ENCODE assay signal across 8 cellular contexts in the genomic region with DNA sequence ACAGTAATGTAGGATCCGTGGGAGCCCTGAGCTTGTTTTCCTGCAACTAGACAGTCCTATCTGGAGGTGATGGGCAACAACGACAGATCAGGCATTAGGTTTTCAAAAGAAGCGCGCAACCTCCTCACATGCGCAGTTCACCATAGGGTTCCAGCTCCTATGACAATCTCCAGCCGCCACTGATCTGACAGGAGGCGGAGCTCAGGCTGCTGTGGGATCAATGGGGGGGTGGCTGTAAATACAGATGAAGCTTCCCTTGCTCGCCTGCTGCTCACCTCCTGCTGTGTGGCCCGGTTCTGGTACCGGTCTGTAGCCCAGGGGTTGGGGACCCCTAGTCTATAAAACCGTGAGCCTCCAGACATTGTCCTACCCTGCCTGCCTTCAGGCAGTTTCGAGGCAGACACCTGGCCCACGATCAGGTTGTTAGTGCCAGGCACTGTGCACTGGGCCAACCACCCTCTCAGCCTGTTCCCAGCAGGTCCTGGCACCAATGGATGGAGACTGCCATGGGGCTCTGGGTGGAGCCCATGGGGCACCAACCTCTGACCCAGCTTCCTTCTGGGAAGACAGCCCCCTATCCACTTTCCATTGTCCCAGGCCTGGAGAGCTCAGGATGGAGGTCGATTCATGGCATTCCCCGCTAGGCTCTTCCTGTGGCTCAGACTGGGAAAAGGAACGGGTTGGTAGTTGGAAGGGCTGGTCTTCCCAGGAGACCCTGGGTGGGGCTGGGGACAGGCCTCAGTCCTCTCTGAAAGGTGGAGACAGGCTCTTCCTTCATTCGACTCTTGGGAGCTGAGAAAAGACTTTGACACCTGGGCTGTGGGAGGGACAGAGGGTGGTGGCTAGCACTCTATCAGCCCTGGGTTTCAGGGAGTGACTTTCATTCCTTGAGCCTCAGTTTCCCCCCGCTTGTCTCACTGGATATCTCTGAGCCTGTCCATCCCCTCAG. TPM values are rescaled to one million over a fixed set of nuclear protein-coding genes. Genes with fewer than 3 reads are reported as not detected.
DNase-seq lines count a peak whose midpoint lies in the region; ATAC-seq and TF ChIP-seq lines count a peak whose summit lies in the region.

No MANE protein-coding gene starts in this region.

- peak; percentile 68 for DNase-seq in GM03348 (ENCODE audit: low spot score)
- DNase-seq in NCI-H69 (lab: John Stamatoyannopoulos, UW), result peak; percentile 82
- DNase-seq in choroid plexus epithelial cell (ENCODE audit: low read depth), result peak; percentile 25
- peak; percentile 67 for DNase-seq in mucosa of gallbladder (ENCODE audit: low spot score)
- no peak for DNase-seq in NCI-H1048 (lab: John Stamatoyannopoulos, UW)
- no peak for DNase-seq in tibial artery
- no peak for DNase-seq in effector memory CD4-positive, alpha-beta T cell

- no peaks in the 10 kb centered on the region for H3K27me3 ChIP-seq in tibial artery
- H3K27me3 ChIP-seq in effector memory CD4-positive, alpha-beta T cell (replicated peaks; ENCODE audit: control insufficient read depth, insufficient read depth, low read length, poor library complexity, severe bottlenecking), result no peaks in the 10 kb centered on the region

- ATAC-seq in GM21717 (IDR thresholded peaks at IDR 0.05; ENCODE audit: unreplicated experiment), result no peak

- no peaks in the 10 kb centered on the region for H3K9me3 ChIP-seq in tibial artery
- no peaks in the 10 kb centered on the region for H3K9me3 ChIP-seq in effector memory CD4-positive, alpha-beta T cell (ENCODE audit: control insufficient read depth, low read length)

- H3K4me1 ChIP-seq in tibial artery, result peaks cover 5 to 15% (median 11%) of the 10 kb centered on the region in 4 donors
- peaks cover 4% of the 10 kb centered on the region for H3K4me1 ChIP-seq in effector memory CD4-positive, alpha-beta T cell (ENCODE audit: control insufficient read depth, insufficient read depth, low read length, poor library complexity, severe bottlenecking)

- intact Hi-C loops in tibial artery (cut with DNase I; ENCODE audit: low total_unique reads), result no loop called here

- no peak overlapping the region for H3K4me3 ChIP-seq in choroid plexus epithelial cell (ENCODE audit: low read depth, low read length)
- H3K4me3 ChIP-seq in tibial artery, result peak overlapping the region in 1 of 2 donors; percentile 80
- no peak overlapping the region for H3K4me3 ChIP-seq in effector memory CD4-positive, alpha-beta T cell (ENCODE audit: insufficient read depth, low read depth, low read length, poor library complexity, severe bottlenecking)

- TF ChIP-seq CTCF in choroid plexus epithelial cell (conservative IDR thresholded peaks at IDR 0.05; ENCODE audit: low read depth, low read length) (no peak), tibial artery (IDR thresholded peaks at IDR 0.05) (no peak)

- H3K27ac ChIP-seq in tibial artery, result peak overlapping the region in 1 of 2 donors; percentile 82
- H3K27ac ChIP-seq in effector memory CD4-positive, alpha-beta T cell (ENCODE audit: insufficient read depth, low read length, poor library complexity, severe bottlenecking), result no peak overlapping the region

- H3K36me3 ChIP-seq in tibial artery, result peaks cover 16 to 53% (median 35%) of the 10 kb centered on the region in 3 donors
- H3K36me3 ChIP-seq in effector memory CD4-positive, alpha-beta T cell (ENCODE audit: control insufficient read depth, insufficient read depth, low read length), result peaks cover 30% of the 10 kb centered on the region

RNA-seq across cellular contexts. Expression of a gene that starts 1.7 kb away (rescaled TPM):
- total RNA-seq in mucosa of gallbladder, result 29.8 TPM

RNA-seq across cellular contexts. Expression of a gene that starts 9.6 kb away (rescaled TPM):
- total RNA-seq in mucosa of gallbladder, result 55.0 TPM

RNA-seq across cellular contexts. Expression of a gene that starts 32.9 kb away (rescaled TPM):
- 31.0 TPM for total RNA-seq in mucosa of gallbladder

RNA-seq across cellular contexts. Expression of a gene that starts 48.3 kb away (rescaled TPM):
- 52.2 TPM for total RNA-seq in mucosa of gallbladder

Comparison
In these comparisons a context has a peak if more than half of its experiments do, and no peak if none do; other contexts are left out.
1. DNase-seq: peak in GM03348 (single experiment), NCI-H69 (single experiment), choroid plexus epithelial cell (single experiment) and mucosa of gallbladder (single experiment); none in NCI-H1048 (single experiment), tibial artery (0 of 2) and effector memory CD4-positive, alpha-beta T cell (0 of 3).